Comparison of ENCODE assay signal across 28 cellular contexts in the genomic region with DNA sequence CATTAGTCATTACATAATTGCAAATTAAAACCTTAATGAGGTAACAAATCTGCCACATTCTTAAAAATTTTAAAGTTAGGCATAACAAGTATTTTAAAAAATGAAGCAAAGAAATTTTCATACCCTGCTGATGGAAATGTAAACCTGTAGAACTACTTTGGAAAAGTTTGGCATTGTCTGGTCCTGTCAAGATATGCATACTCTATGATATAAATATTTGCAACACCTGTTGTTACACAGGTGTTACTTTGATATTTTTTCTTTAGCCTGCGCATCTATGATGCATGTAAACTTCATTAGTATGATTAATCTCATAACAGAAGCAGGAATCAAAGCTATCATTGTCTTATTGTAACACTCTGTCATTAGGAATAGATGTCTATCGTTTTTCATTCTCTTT.
"Had no signal": no experiment of that assay in that cellular context is flagged by ENCODE, and none has a peak within 500 bp of the region (broad histone marks: within the 10 kb centered on the region; RNA-seq: fewer than 3 reads in every experiment).

No MANE protein-coding gene starts in this region.

- H3K4me1 ChIP-seq: colonic mucosa, esophagus muscularis mucosa, esophagus squamous epithelium, foreskin keratinocyte, gastrocnemius medialis, gastroesophageal sphincter, heart left ventricle, heart right ventricle had no signal

- DNase-seq: colonic mucosa; cortex of kidney; dermis blood vessel endothelial cell; dorsolateral prefrontal cortex; effector CD4-positive, alpha-beta T cell; effector CD8-positive, alpha-beta T cell; effector memory CD4-positive, alpha-beta T cell; effector memory CD8-positive, alpha-beta T cell; endodermal cell; erythroblast; esophagus squamous epithelium; foreskin fibroblast; foreskin keratinocyte; foreskin melanocyte; gastrocnemius medialis; glutamatergic neuron; head of caudate nucleus; heart left ventricle; heart right ventricle had no signal

- H3K9me3 ChIP-seq: esophagus muscularis mucosa, esophagus squamous epithelium, gastrocnemius medialis, gastroesophageal sphincter, heart left ventricle had no signal

- ATAC-seq: effector memory CD8-positive, alpha-beta T cell; esophagus mucosa; foreskin keratinocyte; gastrocnemius medialis; gastroesophageal sphincter; heart left ventricle; heart right ventricle had no signal

- H3K36me3 ChIP-seq: colonic mucosa, esophagus muscularis mucosa, esophagus squamous epithelium, gastrocnemius medialis, gastroesophageal sphincter, heart left ventricle, heart right ventricle had no signal

- H3K27ac ChIP-seq: colonic mucosa, coronary artery, dorsolateral prefrontal cortex, epithelial cell of prostate, esophagus muscularis mucosa, esophagus squamous epithelium, foreskin keratinocyte, gastrocnemius medialis, gastroesophageal sphincter, heart left ventricle, heart right ventricle had no signal

- FAIRE-seq: colon, endometrium, endothelial cell of umbilical vein, frontal cortex had no signal

- H3K27me3 ChIP-seq: colonic mucosa, dorsolateral prefrontal cortex, esophagus muscularis mucosa, esophagus squamous epithelium, foreskin keratinocyte, gastrocnemius medialis, gastroesophageal sphincter, heart left ventricle, heart right ventricle had no signal

- H3K4me3 ChIP-seq: colonic mucosa, coronary artery, dorsolateral prefrontal cortex, esophagus muscularis mucosa, esophagus squamous epithelium, gastrocnemius medialis, gastroesophageal sphincter, heart left ventricle, heart right ventricle had no signal
